ENCODE assay signal across 8 cellular contexts in the genomic region with DNA sequence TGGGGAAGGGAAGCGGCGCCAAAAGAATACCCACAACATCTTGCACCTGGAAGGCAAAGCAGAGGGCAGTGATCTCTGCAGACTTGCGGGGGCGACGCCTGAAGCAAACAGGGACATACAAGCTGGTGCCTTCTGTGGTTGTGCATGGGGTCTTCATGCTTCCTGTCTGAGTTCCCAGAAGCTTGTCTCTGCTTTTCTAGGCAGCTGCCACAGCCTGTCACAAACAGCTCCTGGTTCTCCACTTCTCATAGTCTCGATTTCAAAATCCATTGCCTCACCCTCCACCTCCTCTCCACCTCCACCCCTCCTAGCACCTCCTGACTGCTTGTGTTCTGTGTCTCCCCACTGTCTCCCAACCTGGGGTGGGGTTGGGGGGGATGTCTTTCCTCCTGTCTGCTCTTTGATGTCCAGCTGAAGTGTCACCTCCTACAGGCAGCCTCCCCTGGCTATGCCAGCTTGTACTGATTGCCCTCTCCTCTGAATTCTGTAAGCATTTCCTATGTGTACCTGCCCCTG. TPM values are rescaled to one million over a fixed set of nuclear protein-coding genes. Genes with fewer than 3 reads are reported as not detected.
A peak's percentile ranks its signal among the peaks of the same experiment; 100 is the strongest.
DNase-seq lines count a peak whose midpoint lies in the region; ATAC-seq, FAIRE-seq and TF ChIP-seq lines count a peak whose summit lies in the region.

No MANE protein-coding gene starts in this region.

- peak overlapping the region; percentile 54 for H3K4me3 Mint-ChIP-seq in astrocyte (ENCODE audit: unreplicated experiment)
- peak overlapping the region; percentile 76 to 91 (median 84) for H3K4me3 Mint-ChIP-seq in naive thymus-derived CD4-positive, alpha-beta T cell

- peaks cover 32% of the 10 kb centered on the region for H3K4me1 ChIP-seq in astrocyte (ENCODE audit: insufficient read depth, low read length)
- H3K4me1 ChIP-seq in naive thymus-derived CD4-positive, alpha-beta T cell (ENCODE audit: control insufficient read depth in 2 of 2, insufficient read depth in 2 of 2, low read length in 2 of 2) = peaks cover 0 to 7% of the 10 kb centered on the region in 2 donors

- peaks cover 29% of the 10 kb centered on the region for H3K4me1 Mint-ChIP-seq in astrocyte (ENCODE audit: low read depth, unreplicated experiment)
- H3K4me1 Mint-ChIP-seq in naive thymus-derived CD4-positive, alpha-beta T cell = peaks cover 12 to 27% (median 15%) of the 10 kb centered on the region in 7 donors

- H4K20me1 ChIP-seq in astrocyte (ENCODE audit: insufficient read depth, low read length) = no peaks in the 10 kb centered on the region

- H3K36me3 Mint-ChIP-seq in astrocyte (ENCODE audit: low read depth, unreplicated experiment) = no peaks in the 10 kb centered on the region
- H3K36me3 Mint-ChIP-seq in naive thymus-derived CD4-positive, alpha-beta T cell = peaks cover 0 to 3% (median 0%) of the 10 kb centered on the region in 5 donors

- no peaks in the 10 kb centered on the region for H3K9me3 Mint-ChIP-seq in astrocyte (ENCODE audit: unreplicated experiment)
- peaks cover 0 to 2% (median 0%) of the 10 kb centered on the region in 11 donors for H3K9me3 Mint-ChIP-seq in naive thymus-derived CD4-positive, alpha-beta T cell

- POLR2A ChIA-PET in naive thymus-derived CD4-positive, alpha-beta T cell (lab: Charles Lee) = interaction anchor here (0.8 to 4.5 kb wide), 5 partner anchors 9 to 110 kb away, joined by 3 to 25 read pairs (median 3); a partner anchor contains a TSS

- peaks cover 2% of the 10 kb centered on the region for H3K27me3 ChIP-seq in astrocyte (ENCODE audit: insufficient read depth, low read length)
- no peaks in the 10 kb centered on the region for H3K27me3 ChIP-seq in naive thymus-derived CD4-positive, alpha-beta T cell (ENCODE audit: control insufficient read depth in 2 of 2, insufficient read depth in 2 of 2, low read length in 2 of 2)

- DNase-seq in GDM1 (lab: John Stamatoyannopoulos, UW) = peak; percentile 25
- DNase-seq in astrocyte (ENCODE audit: low read depth) = no peak
- DNase-seq in naive thymus-derived CD4-positive, alpha-beta T cell = peak in 3 of 9 donors; percentile 2 to 20 (median 11)
- no peak for DNase-seq in anterior cingulate cortex (lab: John Stamatoyannopoulos, UW)
- no peak for DNase-seq in NCI-H2081 treated with DMSO at 0.1 percent for 48 hours (lab: John Stamatoyannopoulos, UW)
- no peak for DNase-seq in LoVo (ENCODE audit: low spot score)

- H3K27me3 Mint-ChIP-seq in astrocyte (ENCODE audit: low read depth, unreplicated experiment) = peaks cover 43% of the 10 kb centered on the region
- H3K27me3 Mint-ChIP-seq in naive thymus-derived CD4-positive, alpha-beta T cell = peaks cover 12 to 42% (median 14%) of the 10 kb centered on the region in 5 donors

- peak overlapping the region; percentile 80 for H2AFZ ChIP-seq in astrocyte (ENCODE audit: low read depth, low read length)

- H3K4me2 ChIP-seq in astrocyte (ENCODE audit: low read length) = peak overlapping the region; percentile 82

- no peak overlapping the region for H3K4me3 ChIP-seq in astrocyte (ENCODE audit: insufficient read depth, low read depth, low read length)
- peak overlapping the region; percentile 67 for H3K4me3 ChIP-seq in naive thymus-derived CD4-positive, alpha-beta T cell (ENCODE audit: low read length)

- peak overlapping the region; percentile 41 for H3K27ac Mint-ChIP-seq in astrocyte (ENCODE audit: unreplicated experiment)
- H3K27ac Mint-ChIP-seq in naive thymus-derived CD4-positive, alpha-beta T cell = peak overlapping the region in 7 of 9 donors; percentile 13 to 82 (median 42)

- no peak overlapping the region for H3K27ac ChIP-seq in astrocyte (ENCODE audit: low read depth, low read length)
- H3K27ac ChIP-seq in naive thymus-derived CD4-positive, alpha-beta T cell (ENCODE audit: low read depth, low read length) = peak overlapping the region; percentile 61

- TF ChIP-seq CTCF in astrocyte (IDR thresholded peaks at IDR 0.05; ENCODE audit: insufficient read depth, low read depth, low read length) = no peak

- CTCF ChIA-PET in naive thymus-derived CD4-positive, alpha-beta T cell (lab: Charles Lee) = interaction anchor here (0.8 to 1.9 kb wide), 4 partner anchors 20 to 212 kb away, joined by 3 to 7 read pairs (median 4); no protein-coding TSS in a partner anchor

- intact Hi-C loops in naive thymus-derived CD4-positive, alpha-beta T cell (cut with micrococcal nuclease) = loop anchor here (1.0 to 10.0 kb wide), 8 partner anchors 9 to 332 kb away; a partner anchor contains a TSS

- H3K79me2 ChIP-seq in astrocyte (ENCODE audit: insufficient read depth, low read length) = no peaks in the 10 kb centered on the region

- no peaks in the 10 kb centered on the region for H3K9me3 ChIP-seq in astrocyte (ENCODE audit: insufficient read depth, low read depth, low read length)
- no peaks in the 10 kb centered on the region for H3K9me3 ChIP-seq in naive thymus-derived CD4-positive, alpha-beta T cell (ENCODE audit: control insufficient read depth in 2 of 3, low read length in 3 of 3)

- H3K9ac ChIP-seq in astrocyte (ENCODE audit: low read length) = peak overlapping the region; percentile 3

- peak; percentile 17 for ATAC-seq in HG03354 (IDR thresholded peaks at IDR 0.05; ENCODE audit: poor library complexity, severe bottlenecking, unreplicated experiment)
- peak; percentile 1 for ATAC-seq in naive thymus-derived CD4-positive, alpha-beta T cell
- no peak for ATAC-seq in GM18868 (IDR thresholded peaks at IDR 0.05; ENCODE audit: unreplicated experiment)

- FAIRE-seq in astrocyte (lab: Jason Lieb, UNC) = no peak

- H3K36me3 ChIP-seq in astrocyte (ENCODE audit: insufficient read depth, low read length) = no peaks in the 10 kb centered on the region
- H3K36me3 ChIP-seq in naive thymus-derived CD4-positive, alpha-beta T cell (ENCODE audit: control insufficient read depth in 2 of 3, insufficient read depth in 3 of 3, low read length in 3 of 3) = no peaks in the 10 kb centered on the region

RNA-seq across cellular contexts. Expression of a gene that starts 1.7 kb away (rescaled TPM):
- 1.0 and 1.5 TPM in 2 replicates for total RNA-seq in astrocyte
- total RNA-seq in naive thymus-derived CD4-positive, alpha-beta T cell = under 1 TPM in 1 of 5 experiments, not detected in 4; 0.64 TPM
- polyA plus RNA-seq in naive thymus-derived CD4-positive, alpha-beta T cell = not detected

RNA-seq across cellular contexts. Expression of a gene that starts 28.8 kb away (rescaled TPM):
- total RNA-seq in astrocyte = 62.2 and 71.2 TPM in 2 replicates
- total RNA-seq in naive thymus-derived CD4-positive, alpha-beta T cell = 100 to 1,000 TPM in 1 of 5 experiments, 10 to 100 TPM in 4; 60.5 to 111 (median 84.5) TPM
- 10 to 100 TPM; 41.3 to 56.5 TPM for polyA plus RNA-seq in naive thymus-derived CD4-positive, alpha-beta T cell
